ENCODE assay signal across 19 cellular contexts in genomic region chr12:30533518-30533917, GRCh38.
A peak's percentile ranks its signal among the peaks of the same experiment; 100 is the strongest.
DNase-seq lines count a peak whose midpoint lies in the region; ATAC-seq and TF ChIP-seq lines count a peak whose summit lies in the region.
"Had no signal": no experiment of that assay in that cellular context is flagged by ENCODE, and none has a peak within 500 bp of the region (broad histone marks: within the 10 kb centered on the region; RNA-seq: fewer than 3 reads in every experiment).

No MANE protein-coding gene starts in this region.

- in situ Hi-C loops in G401 (cut with HindIII; ENCODE audit: low sequenced_read_pairs), result no loop called here

- no peaks in the 10 kb centered on the region for H3K36me3 ChIP-seq in SJSA1
- H3K36me3 ChIP-seq: BE2C, SJCRH30 had no signal

- H3K4me3 ChIP-seq in SJSA1, result no peak overlapping the region
- H3K4me3 ChIP-seq: SJCRH30 had no signal

- ATAC-seq in omental fat pad (ENCODE audit: low FRiP score), result peak; percentile 32
- ATAC-seq in GM21390 (IDR thresholded peaks at IDR 0.05; ENCODE audit: unreplicated experiment), result no peak

- no peaks in the 10 kb centered on the region for H3K9me3 ChIP-seq in SJSA1 (replicated peaks)
- H3K9me3 ChIP-seq: BE2C, SJCRH30 had no signal

- TF ChIP-seq CTCF in omental fat pad (IDR thresholded peaks at IDR 0.05), result no peak

- no peak overlapping the region for H3K27ac ChIP-seq in SJSA1
- H3K27ac ChIP-seq: RWPE1, SJCRH30 had no signal

- no peaks in the 10 kb centered on the region; the same call in 1 of the 2 replicates for H3K27me3 ChIP-seq in SJSA1 (replicated peaks)
- H3K27me3 ChIP-seq: BE2C, SJCRH30 had no signal

- DNase-seq in GM03348 (ENCODE audit: low spot score) (peak; percentile 10), SJSA1 (ENCODE audit: low read depth in 1 of 2, low spot score in 2 of 2) (peak; percentile 54 to 61), fibroblast of gingiva (ENCODE audit: low read depth) (peak; percentile 24), omental fat pad (ENCODE audit: low spot score) (no peak), G401 (ENCODE audit: low spot score) (no peak), islet precursor cell (no peak)
- DNase-seq: BE2C; CD4-positive, alpha-beta memory T cell; DMS79; GF-D8; GOT3; HFFc6; NCI-H1048; NCI-H2107; NCI-H345; NCI-H526 treated with DMSO at 0.1 percent for 48 hours had no signal

- H3K4me1 ChIP-seq in SJSA1 (replicated peaks), result peaks cover 16% of the 10 kb centered on the region
- H3K4me1 ChIP-seq: BE2C, SJCRH30 had no signal

Comparison
In these comparisons a context has a peak if more than half of its experiments do, and no peak if none do; other contexts are left out.
1. DNase-seq: peak in GM03348 (single experiment), SJSA1 (2 of 2) and fibroblast of gingiva (single experiment); none in omental fat pad (single experiment), G401 (single experiment) and islet precursor cell (single experiment).